Comparison of ENCODE assay signal across 1 cellular context in genomic region chr16:683396-684066, GRCh38.
A peak's percentile ranks its signal among the peaks of the same experiment; 100 is the strongest.
TF ChIP-seq lines count a peak whose summit lies in the region.

No MANE protein-coding gene starts in this region.

TF ChIP-seq in HEK293, 187 proteins besides CTCF, POLR2A, EP300 and RAD21 (continued from another document and continues in another):
- TF ChIP-seq, protein P1, sequence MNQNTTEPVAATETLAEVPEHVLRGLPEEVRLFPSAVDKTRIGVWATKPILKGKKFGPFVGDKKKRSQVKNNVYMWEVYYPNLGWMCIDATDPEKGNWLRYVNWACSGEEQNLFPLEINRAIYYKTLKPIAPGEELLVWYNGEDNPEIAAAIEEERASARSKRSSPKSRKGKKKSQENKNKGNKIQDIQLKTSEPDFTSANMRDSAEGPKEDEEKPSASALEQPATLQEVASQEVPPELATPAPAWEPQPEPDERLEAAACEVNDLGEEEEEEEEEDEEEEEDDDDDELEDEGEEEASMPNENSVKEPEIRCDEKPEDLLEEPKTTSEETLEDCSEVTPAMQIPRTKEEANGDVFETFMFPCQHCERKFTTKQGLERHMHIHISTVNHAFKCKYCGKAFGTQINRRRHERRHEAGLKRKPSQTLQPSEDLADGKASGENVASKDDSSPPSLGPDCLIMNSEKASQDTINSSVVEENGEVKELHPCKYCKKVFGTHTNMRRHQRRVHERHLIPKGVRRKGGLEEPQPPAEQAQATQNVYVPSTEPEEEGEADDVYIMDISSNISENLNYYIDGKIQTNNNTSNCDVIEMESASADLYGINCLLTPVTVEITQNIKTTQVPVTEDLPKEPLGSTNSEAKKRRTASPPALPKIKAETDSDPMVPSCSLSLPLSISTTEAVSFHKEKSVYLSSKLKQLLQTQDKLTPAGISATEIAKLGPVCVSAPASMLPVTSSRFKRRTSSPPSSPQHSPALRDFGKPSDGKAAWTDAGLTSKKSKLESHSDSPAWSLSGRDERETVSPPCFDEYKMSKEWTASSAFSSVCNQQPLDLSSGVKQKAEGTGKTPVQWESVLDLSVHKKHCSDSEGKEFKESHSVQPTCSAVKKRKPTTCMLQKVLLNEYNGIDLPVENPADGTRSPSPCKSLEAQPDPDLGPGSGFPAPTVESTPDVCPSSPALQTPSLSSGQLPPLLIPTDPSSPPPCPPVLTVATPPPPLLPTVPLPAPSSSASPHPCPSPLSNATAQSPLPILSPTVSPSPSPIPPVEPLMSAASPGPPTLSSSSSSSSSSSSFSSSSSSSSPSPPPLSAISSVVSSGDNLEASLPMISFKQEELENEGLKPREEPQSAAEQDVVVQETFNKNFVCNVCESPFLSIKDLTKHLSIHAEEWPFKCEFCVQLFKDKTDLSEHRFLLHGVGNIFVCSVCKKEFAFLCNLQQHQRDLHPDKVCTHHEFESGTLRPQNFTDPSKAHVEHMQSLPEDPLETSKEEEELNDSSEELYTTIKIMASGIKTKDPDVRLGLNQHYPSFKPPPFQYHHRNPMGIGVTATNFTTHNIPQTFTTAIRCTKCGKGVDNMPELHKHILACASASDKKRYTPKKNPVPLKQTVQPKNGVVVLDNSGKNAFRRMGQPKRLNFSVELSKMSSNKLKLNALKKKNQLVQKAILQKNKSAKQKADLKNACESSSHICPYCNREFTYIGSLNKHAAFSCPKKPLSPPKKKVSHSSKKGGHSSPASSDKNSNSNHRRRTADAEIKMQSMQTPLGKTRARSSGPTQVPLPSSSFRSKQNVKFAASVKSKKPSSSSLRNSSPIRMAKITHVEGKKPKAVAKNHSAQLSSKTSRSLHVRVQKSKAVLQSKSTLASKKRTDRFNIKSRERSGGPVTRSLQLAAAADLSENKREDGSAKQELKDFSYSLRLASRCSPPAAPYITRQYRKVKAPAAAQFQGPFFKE (tag by site-specific recombination; IDR thresholded peaks at IDR 0.05; ENCODE audit: borderline replicate concordance) = no peak; the same call in 1 of the 2 replicates
- TF ChIP-seq ZNF121 (tag by site-specific recombination; IDR thresholded peaks at IDR 0.05) (peak; percentile 71; the same call in 1 of the 2 replicates), KLF16 (tag by site-specific recombination; IDR thresholded peaks at IDR 0.05) (peak; percentile 74; the same call in 1 of the 2 replicates), SP2 (tag by site-specific recombination; IDR thresholded peaks at IDR 0.05) (peak; percentile 69), WT1 (tag by site-specific recombination; IDR thresholded peaks at IDR 0.05) (peak; percentile 48), ZNF701 (tag by site-specific recombination; IDR thresholded peaks at IDR 0.05) (no peak), PRDM1 (tag by site-specific recombination; IDR thresholded peaks at IDR 0.05) (no peak), ZBTB49 (tag by site-specific recombination; IDR thresholded peaks at IDR 0.05; ENCODE audit: low read depth) (no peak), KLF8 (tag by site-specific recombination; IDR thresholded peaks at IDR 0.05) (peak; percentile 97), ZNF843 (tag by site-specific recombination; IDR thresholded peaks at IDR 0.05) (peak; percentile 42; the same call in 1 of the 2 replicates), KLF1 (tag by site-specific recombination; IDR thresholded peaks at IDR 0.05) (peak; percentile 81), MYNN (tag by site-specific recombination; IDR thresholded peaks at IDR 0.05; ENCODE audit: borderline replicate concordance) (peak; percentile 39; the same call in 1 of the 2 replicates), ZFP37 (tag by site-specific recombination; IDR thresholded peaks at IDR 0.05) (peak; percentile 90; the same call in 1 of the 2 replicates), ZNF670 (tag by site-specific recombination; IDR thresholded peaks at IDR 0.05; ENCODE audit: low read depth) (no peak), ZNF747 (tag by site-specific recombination; IDR thresholded peaks at IDR 0.05) (no peak), ZNF404 (tag by site-specific recombination; IDR thresholded peaks at IDR 0.05) (no peak), SCRT2 (tag by site-specific recombination; IDR thresholded peaks at IDR 0.05) (peak; percentile 74), ZNF148 (tag by site-specific recombination; IDR thresholded peaks at IDR 0.05; ENCODE audit: borderline replicate concordance) (no peak), ZNF610 (tag by site-specific recombination; IDR thresholded peaks at IDR 0.05; ENCODE audit: borderline replicate concordance) (peak; percentile 45; the same call in 1 of the 2 replicates), ZNF324 (tag by site-specific recombination; IDR thresholded peaks at IDR 0.05) (peak; percentile 66; the same call in 1 of the 2 replicates), ZNF274 (IDR thresholded peaks at IDR 0.05; ENCODE audit: low read length) (no peak), ZNF274 (tag by site-specific recombination; IDR thresholded peaks at IDR 0.05; ENCODE audit: borderline replicate concordance) (no peak), ZNF501 (tag by site-specific recombination; IDR thresholded peaks at IDR 0.05) (0 out of 2 replicates have a peak, but pooled peaks have one; percentile 64), ZBTB21 (tag by site-specific recombination; IDR thresholded peaks at IDR 0.05) (no peak), ZBTB7A (tag by site-specific recombination; IDR thresholded peaks at IDR 0.05; ENCODE audit: low read depth) (peak; percentile 67; the same call in 1 of the 2 replicates), ZSCAN16 (tag by site-specific recombination; IDR thresholded peaks at IDR 0.05) (peak; percentile 68; the same call in 1 of the 2 replicates), ZBTB20 (tag by site-specific recombination; IDR thresholded peaks at IDR 0.05) (peak; percentile 48; the same call in 1 of the 2 replicates)
- TF ChIP-seq, protein P2, sequence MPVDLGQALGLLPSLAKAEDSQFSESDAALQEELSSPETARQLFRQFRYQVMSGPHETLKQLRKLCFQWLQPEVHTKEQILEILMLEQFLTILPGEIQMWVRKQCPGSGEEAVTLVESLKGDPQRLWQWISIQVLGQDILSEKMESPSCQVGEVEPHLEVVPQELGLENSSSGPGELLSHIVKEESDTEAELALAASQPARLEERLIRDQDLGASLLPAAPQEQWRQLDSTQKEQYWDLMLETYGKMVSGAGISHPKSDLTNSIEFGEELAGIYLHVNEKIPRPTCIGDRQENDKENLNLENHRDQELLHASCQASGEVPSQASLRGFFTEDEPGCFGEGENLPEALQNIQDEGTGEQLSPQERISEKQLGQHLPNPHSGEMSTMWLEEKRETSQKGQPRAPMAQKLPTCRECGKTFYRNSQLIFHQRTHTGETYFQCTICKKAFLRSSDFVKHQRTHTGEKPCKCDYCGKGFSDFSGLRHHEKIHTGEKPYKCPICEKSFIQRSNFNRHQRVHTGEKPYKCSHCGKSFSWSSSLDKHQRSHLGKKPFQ (tag by site-specific recombination; IDR thresholded peaks at IDR 0.05) = no peak
- TF ChIP-seq, protein P3, sequence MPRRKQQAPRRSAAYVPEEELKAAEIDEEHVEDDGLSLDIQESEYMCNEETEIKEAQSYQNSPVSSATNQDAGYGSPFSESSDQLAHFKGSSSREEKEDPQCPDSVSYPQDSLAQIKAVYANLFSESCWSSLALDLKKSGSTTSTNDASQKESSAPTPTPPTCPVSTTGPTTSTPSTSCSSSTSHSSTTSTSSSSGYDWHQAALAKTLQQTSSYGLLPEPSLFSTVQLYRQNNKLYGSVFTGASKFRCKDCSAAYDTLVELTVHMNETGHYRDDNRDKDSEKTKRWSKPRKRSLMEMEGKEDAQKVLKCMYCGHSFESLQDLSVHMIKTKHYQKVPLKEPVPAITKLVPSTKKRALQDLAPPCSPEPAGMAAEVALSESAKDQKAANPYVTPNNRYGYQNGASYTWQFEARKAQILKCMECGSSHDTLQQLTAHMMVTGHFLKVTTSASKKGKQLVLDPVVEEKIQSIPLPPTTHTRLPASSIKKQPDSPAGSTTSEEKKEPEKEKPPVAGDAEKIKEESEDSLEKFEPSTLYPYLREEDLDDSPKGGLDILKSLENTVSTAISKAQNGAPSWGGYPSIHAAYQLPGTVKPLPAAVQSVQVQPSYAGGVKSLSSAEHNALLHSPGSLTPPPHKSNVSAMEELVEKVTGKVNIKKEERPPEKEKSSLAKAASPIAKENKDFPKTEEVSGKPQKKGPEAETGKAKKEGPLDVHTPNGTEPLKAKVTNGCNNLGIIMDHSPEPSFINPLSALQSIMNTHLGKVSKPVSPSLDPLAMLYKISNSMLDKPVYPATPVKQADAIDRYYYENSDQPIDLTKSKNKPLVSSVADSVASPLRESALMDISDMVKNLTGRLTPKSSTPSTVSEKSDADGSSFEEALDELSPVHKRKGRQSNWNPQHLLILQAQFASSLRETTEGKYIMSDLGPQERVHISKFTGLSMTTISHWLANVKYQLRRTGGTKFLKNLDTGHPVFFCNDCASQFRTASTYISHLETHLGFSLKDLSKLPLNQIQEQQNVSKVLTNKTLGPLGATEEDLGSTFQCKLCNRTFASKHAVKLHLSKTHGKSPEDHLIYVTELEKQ (tag by site-specific recombination; IDR thresholded peaks at IDR 0.05; ENCODE audit: borderline replicate concordance) = peak; percentile 11; the same call in 1 of the 2 replicates
- TF ChIP-seq, protein P4, sequence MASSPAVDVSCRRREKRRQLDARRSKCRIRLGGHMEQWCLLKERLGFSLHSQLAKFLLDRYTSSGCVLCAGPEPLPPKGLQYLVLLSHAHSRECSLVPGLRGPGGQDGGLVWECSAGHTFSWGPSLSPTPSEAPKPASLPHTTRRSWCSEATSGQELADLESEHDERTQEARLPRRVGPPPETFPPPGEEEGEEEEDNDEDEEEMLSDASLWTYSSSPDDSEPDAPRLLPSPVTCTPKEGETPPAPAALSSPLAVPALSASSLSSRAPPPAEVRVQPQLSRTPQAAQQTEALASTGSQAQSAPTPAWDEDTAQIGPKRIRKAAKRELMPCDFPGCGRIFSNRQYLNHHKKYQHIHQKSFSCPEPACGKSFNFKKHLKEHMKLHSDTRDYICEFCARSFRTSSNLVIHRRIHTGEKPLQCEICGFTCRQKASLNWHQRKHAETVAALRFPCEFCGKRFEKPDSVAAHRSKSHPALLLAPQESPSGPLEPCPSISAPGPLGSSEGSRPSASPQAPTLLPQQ (tag by site-specific recombination; IDR thresholded peaks at IDR 0.05) = peak; percentile 89
- TF ChIP-seq, protein P5, sequence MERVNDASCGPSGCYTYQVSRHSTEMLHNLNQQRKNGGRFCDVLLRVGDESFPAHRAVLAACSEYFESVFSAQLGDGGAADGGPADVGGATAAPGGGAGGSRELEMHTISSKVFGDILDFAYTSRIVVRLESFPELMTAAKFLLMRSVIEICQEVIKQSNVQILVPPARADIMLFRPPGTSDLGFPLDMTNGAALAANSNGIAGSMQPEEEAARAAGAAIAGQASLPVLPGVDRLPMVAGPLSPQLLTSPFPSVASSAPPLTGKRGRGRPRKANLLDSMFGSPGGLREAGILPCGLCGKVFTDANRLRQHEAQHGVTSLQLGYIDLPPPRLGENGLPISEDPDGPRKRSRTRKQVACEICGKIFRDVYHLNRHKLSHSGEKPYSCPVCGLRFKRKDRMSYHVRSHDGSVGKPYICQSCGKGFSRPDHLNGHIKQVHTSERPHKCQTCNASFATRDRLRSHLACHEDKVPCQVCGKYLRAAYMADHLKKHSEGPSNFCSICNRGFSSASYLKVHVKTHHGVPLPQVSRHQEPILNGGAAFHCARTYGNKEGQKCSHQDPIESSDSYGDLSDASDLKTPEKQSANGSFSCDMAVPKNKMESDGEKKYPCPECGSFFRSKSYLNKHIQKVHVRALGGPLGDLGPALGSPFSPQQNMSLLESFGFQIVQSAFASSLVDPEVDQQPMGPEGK (tag by site-specific recombination; IDR thresholded peaks at IDR 0.05) = peak; percentile 94
- TF ChIP-seq, protein P6, sequence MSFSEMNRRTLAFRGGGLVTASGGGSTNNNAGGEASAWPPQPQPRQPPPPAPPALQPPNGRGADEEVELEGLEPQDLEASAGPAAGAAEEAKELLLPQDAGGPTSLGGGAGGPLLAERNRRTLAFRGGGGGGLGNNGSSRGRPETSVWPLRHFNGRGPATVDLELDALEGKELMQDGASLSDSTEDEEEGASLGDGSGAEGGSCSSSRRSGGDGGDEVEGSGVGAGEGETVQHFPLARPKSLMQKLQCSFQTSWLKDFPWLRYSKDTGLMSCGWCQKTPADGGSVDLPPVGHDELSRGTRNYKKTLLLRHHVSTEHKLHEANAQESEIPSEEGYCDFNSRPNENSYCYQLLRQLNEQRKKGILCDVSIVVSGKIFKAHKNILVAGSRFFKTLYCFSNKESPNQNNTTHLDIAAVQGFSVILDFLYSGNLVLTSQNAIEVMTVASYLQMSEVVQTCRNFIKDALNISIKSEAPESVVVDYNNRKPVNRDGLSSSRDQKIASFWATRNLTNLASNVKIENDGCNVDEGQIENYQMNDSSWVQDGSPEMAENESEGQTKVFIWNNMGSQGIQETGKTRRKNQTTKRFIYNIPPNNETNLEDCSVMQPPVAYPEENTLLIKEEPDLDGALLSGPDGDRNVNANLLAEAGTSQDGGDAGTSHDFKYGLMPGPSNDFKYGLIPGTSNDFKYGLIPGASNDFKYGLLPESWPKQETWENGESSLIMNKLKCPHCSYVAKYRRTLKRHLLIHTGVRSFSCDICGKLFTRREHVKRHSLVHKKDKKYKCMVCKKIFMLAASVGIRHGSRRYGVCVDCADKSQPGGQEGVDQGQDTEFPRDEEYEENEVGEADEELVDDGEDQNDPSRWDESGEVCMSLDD (tag by site-specific recombination; IDR thresholded peaks at IDR 0.05) = no peak
